Comparison of ENCODE assay signal across 8 cellular contexts in the genomic region with DNA sequence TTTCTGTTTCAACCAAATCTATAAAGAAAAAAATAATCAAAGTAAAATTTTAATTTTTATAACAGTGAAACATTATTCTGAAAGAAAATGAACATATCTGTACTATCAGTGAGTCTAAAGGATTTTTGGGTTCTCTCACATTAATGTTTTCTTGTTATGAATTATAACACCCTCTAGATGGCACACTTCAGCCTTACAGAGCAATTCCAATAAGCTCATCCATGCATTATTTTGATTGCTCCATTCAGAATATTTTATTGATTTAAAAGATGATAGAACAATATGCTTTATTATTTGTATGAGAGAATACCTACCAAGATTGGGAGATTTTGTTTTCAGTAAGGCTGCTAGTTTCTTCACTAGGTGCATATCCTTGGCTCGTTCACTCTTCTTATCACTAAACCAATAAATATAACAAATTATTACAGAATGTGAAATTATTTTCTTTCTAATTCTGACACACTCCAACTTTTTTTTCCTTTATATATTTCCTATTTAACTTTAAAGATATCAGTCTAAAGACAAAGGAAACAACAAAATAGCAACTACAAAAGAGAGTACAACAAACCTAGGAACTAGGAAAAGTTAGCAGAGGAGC.
DNase-seq lines count a peak whose midpoint lies in the region; ATAC-seq and TF ChIP-seq lines count a peak whose summit lies in the region.

No MANE protein-coding gene starts in this region.

- H3K27ac Mint-ChIP-seq in T-cell, result no peak overlapping the region

- no peaks in the 10 kb centered on the region for H3K9me2 ChIP-seq in neural cell (ENCODE audit: insufficient read depth, low read length)

- H3K4me3 Mint-ChIP-seq in T-cell, result no peak overlapping the region

- CTCF ChIA-PET in T-cell (lab: Charles Lee), result interaction anchor here (0.7 to 2.2 kb wide), 5 partner anchors 18 to 1667 kb away, joined by 3 to 11 read pairs (median 4); no protein-coding TSS in a partner anchor

- in situ Hi-C loops in GM13977 (cut with MboI; ENCODE audit: low pct_unique_long_range_greater_than_20kb, low sequenced_read_pairs, unreplicated experiment) (no loop called here), brain microvascular endothelial cell (cut with HindIII; ENCODE audit: low pct_ligation_motif_present, low sequenced_read_pairs) (no loop called here)

- TF ChIP-seq EP300 in neural cell (conservative IDR thresholded peaks at IDR 0.05; ENCODE audit: poor library complexity, severe bottlenecking), result no peak

- peak; percentile 18 for DNase-seq in AG08396 (ENCODE audit: low spot score)
- DNase-seq in GM13977 (ENCODE audit: low spot score), result peak; percentile 13
- DNase-seq in NCI-H2171 (lab: John Stamatoyannopoulos, UW), result peak; percentile 9
- DNase-seq in brain microvascular endothelial cell, result no peak
- no peak for DNase-seq in esophagus squamous epithelium (lab: John Stamatoyannopoulos, UW)
- no peak for DNase-seq in T-cell

- no peaks in the 10 kb centered on the region for H3F3A ChIP-seq in neural cell (ENCODE audit: insufficient read depth, low read length, poor library complexity, severe bottlenecking)

- TF ChIP-seq POLR2A in esophagus squamous epithelium (IDR thresholded peaks at IDR 0.05), result no peak

- WGBS in esophagus squamous epithelium, 2 donors, result 86 to 96% methylated on average over 1 of the region's 1 CpG

- no peaks in the 10 kb centered on the region for H3K4me1 ChIP-seq in esophagus squamous epithelium

- H3K36me3 Mint-ChIP-seq in T-cell, result peaks cover 48% of the 10 kb centered on the region

- peak; percentile 76 for TF ChIP-seq RAD21 in neural cell (conservative IDR thresholded peaks at IDR 0.05)

- H3K4me1 Mint-ChIP-seq in T-cell, result no peaks in the 10 kb centered on the region

- intact Hi-C loops in esophagus squamous epithelium (cut with DNase I), result no loop called here

- no peaks in the 10 kb centered on the region for H3K27me3 Mint-ChIP-seq in T-cell

- TF ChIP-seq CTCF in GM13977 (IDR thresholded peaks at IDR 0.05; ENCODE audit: extremely low read depth, insufficient read depth, missing control alignments) (peak; percentile 49), brain microvascular endothelial cell (IDR thresholded peaks at IDR 0.05; ENCODE audit: low read depth, low read length, missing control alignments) (peak; percentile 44), neural cell (IDR thresholded peaks at IDR 0.05; ENCODE audit: poor library complexity, severe bottlenecking) (peak; percentile 74), esophagus squamous epithelium (IDR thresholded peaks at IDR 0.05) (peak in 3 of 6 experiments; percentile 17 to 44 (median 31))

- no peak overlapping the region for H3K9ac ChIP-seq in neural cell (ENCODE audit: low read length)

- no peaks in the 10 kb centered on the region for H4K20me1 ChIP-seq in neural cell (ENCODE audit: insufficient read depth)

- peaks cover 32% of the 10 kb centered on the region for H3K36me3 ChIP-seq in brain microvascular endothelial cell (replicated peaks)
- H3K36me3 ChIP-seq in neural cell (ENCODE audit: insufficient read depth, low read length), result peaks cover 31% of the 10 kb centered on the region
- H3K36me3 ChIP-seq in esophagus squamous epithelium, result peaks cover 3 to 96% (median 10%) of the 10 kb centered on the region in 3 donors

- H3K27me3 ChIP-seq in brain microvascular endothelial cell (replicated peaks), result no peaks in the 10 kb centered on the region
- H3K27me3 ChIP-seq in neural cell (ENCODE audit: insufficient read depth, low read depth, low read length), result no peaks in the 10 kb centered on the region
- no peaks in the 10 kb centered on the region for H3K27me3 ChIP-seq in esophagus squamous epithelium

- no peaks in the 10 kb centered on the region for H3K9me3 ChIP-seq in neural cell (ENCODE audit: low read length)
- H3K9me3 ChIP-seq in esophagus squamous epithelium, result no peaks in the 10 kb centered on the region

- H2AFZ ChIP-seq in neural cell (ENCODE audit: low read depth, low read length), result no peak overlapping the region

- POLR2A ChIA-PET in T-cell (lab: Charles Lee), result no interaction called here

- no peaks in the 10 kb centered on the region for H3K79me2 ChIP-seq in neural cell (replicated peaks; ENCODE audit: insufficient read depth, low read length)

- H3K4me3 ChIP-seq in brain microvascular endothelial cell (ENCODE audit: low read depth, low read length) (no peak overlapping the region), neural cell (ENCODE audit: low read length) (no peak overlapping the region), esophagus squamous epithelium (no peak overlapping the region)

- H3K4me2 ChIP-seq in neural cell (ENCODE audit: low read length), result no peak overlapping the region

- no peak for ATAC-seq in GM21423 (IDR thresholded peaks at IDR 0.05; ENCODE audit: unreplicated experiment)
- ATAC-seq in T-cell (replicated peaks in 1 of 4), result no peak

- no peaks in the 10 kb centered on the region for H3K9me3 Mint-ChIP-seq in T-cell

- H3K27ac ChIP-seq in brain microvascular endothelial cell (no peak overlapping the region), neural cell (ENCODE audit: low read length) (no peak overlapping the region), esophagus squamous epithelium (no peak overlapping the region)

TF ChIP-seq in neural cell, 6 proteins besides CTCF, POLR2A, EP300 and RAD21:
- TF ChIP-seq EZH2 (IDR thresholded peaks at IDR 0.05; ENCODE audit: borderline replicate concordance, insufficient read depth, low read length, poor library complexity, severe bottlenecking), result no peak
- peak; percentile 73 for TF ChIP-seq SMC3 (conservative IDR thresholded peaks at IDR 0.05; ENCODE audit: poor library complexity)

Comparison
In these comparisons a context has a peak if more than half of its experiments do, and no peak if none do; other contexts are left out.
1. DNase-seq: peak in AG08396 (single experiment), GM13977 (single experiment) and NCI-H2171 (single experiment); none in brain microvascular endothelial cell (single experiment), esophagus squamous epithelium (single experiment) and T-cell (0 of 34).